Comparison of ENCODE assay signal across 11 cellular contexts in genomic region chr6:42260424-42260888, GRCh38. TPM values are rescaled to one million over a fixed set of nuclear protein-coding genes. Genes with fewer than 3 reads are reported as not detected.
DNase-seq lines count a peak whose midpoint lies in the region; ATAC-seq, FAIRE-seq and TF ChIP-seq lines count a peak whose summit lies in the region.
"Had no signal": no experiment of that assay in that cellular context is flagged by ENCODE, and none has a peak within 500 bp of the region (broad histone marks: within the 10 kb centered on the region; RNA-seq: fewer than 3 reads in every experiment).

No MANE protein-coding gene starts in this region.

- peaks cover 16% of the 10 kb centered on the region for H3F3A ChIP-seq in neural progenitor cell (ENCODE audit: low read depth)

- TF ChIP-seq POLR2A in K562 (conservative IDR thresholded peaks at IDR 0.05): 0 out of 2 replicates have a peak, but pooled peaks have one; percentile 37
- no peak for TF ChIP-seq POLR2A in vagina (IDR thresholded peaks at IDR 0.05)

- TF ChIP-seq RAD21 in K562 (CRISPR knock-in tag; conservative IDR thresholded peaks at IDR 0.05 in 1 of 2, IDR thresholded peaks at IDR 0.05 in 1 of 2): no peak

- H3K27me3 Mint-ChIP-seq in Calu3 (ENCODE audit: unreplicated experiment) (no peaks in the 10 kb centered on the region), neural progenitor cell (ENCODE audit: insufficient read depth, low read depth) (peaks cover 6% of the 10 kb centered on the region)

- H3K4me1 ChIP-seq in K562 (replicated peaks in 1 of 2; ENCODE audit: control insufficient read depth in 2 of 2, insufficient read depth in 2 of 2, low read length in 2 of 2) (peaks cover 9 to 21% of the 10 kb centered on the region in 2 experiments), neural progenitor cell (peaks cover 11% of the 10 kb centered on the region), vagina (peaks cover 12% of the 10 kb centered on the region)

- in situ Hi-C loops in K562 (cut with MboI): no loop called here

- no peaks in the 10 kb centered on the region for H3K9me1 ChIP-seq in K562 (ENCODE audit: control insufficient read depth, insufficient read depth, low read length)

- H3K36me3 Mint-ChIP-seq in Calu3 (ENCODE audit: insufficient read depth, unreplicated experiment): no peaks in the 10 kb centered on the region
- H3K36me3 Mint-ChIP-seq in neural progenitor cell: peaks cover 14% of the 10 kb centered on the region

- H3K9me3 Mint-ChIP-seq in Calu3 (ENCODE audit: low read depth, unreplicated experiment) (no peaks in the 10 kb centered on the region), neural progenitor cell (no peaks in the 10 kb centered on the region)

- H3K4me1 Mint-ChIP-seq in Calu3 (ENCODE audit: low read depth, unreplicated experiment): no peaks in the 10 kb centered on the region
- H3K4me1 Mint-ChIP-seq in neural progenitor cell: peaks cover 15% of the 10 kb centered on the region

- intact Hi-C loops in Calu3 (cut with micrococcal nuclease; ENCODE audit: unreplicated experiment): loop anchor here (1.0 to 5.0 kb wide), 2 partner anchors 272 to 287 kb away; no protein-coding TSS in a partner anchor
- intact Hi-C loops in K562 (cut with micrococcal nuclease): loop anchor here (5.0 to 10.0 kb wide), 2 partner anchors 287 to 464 kb away; partner anchors contain the start of gene PRPH2
- intact Hi-C loops in vagina (cut with DNase I): loop anchor here (10.0 kb wide), 2 partner anchors 194 to 274 kb away; partner anchors contain the start of gene TRERF1

- H3K4me3 ChIP-seq in K562 (no peak overlapping the region; the same call in 1 of the 2 replicates), neural progenitor cell (no peak overlapping the region), vagina (no peak overlapping the region)

- WGBS in K562 (ENCODE audit: insufficient coverage, low coverage, missing lambda C conversion rate): 30% methylated on average over 6 of the region's 7 CpGs

- H3K4me2 ChIP-seq in K562 (ENCODE audit: insufficient read depth, low read length): peak overlapping the region; percentile 71
- no peak overlapping the region for H3K4me2 ChIP-seq in neural progenitor cell

- CTCF ChIA-PET in Calu3 (lab: Charles Lee): interaction anchor here (0.6 to 2.5 kb wide), 6 partner anchors 9 to 452 kb away, joined by 3 to 25 read pairs (median 4); no protein-coding TSS in a partner anchor
- CTCF ChIA-PET in K562 (lab: Yijun Ruan, JAX; ENCODE audit: low intra/inter-chr PET ratio): interaction anchor here (0.6 to 1.1 kb wide), 4 partner anchors 272 to 451 kb away, joined by 3 read pairs; no protein-coding TSS in a partner anchor

- H3K27ac Mint-ChIP-seq in Calu3 (ENCODE audit: unreplicated experiment) (no peak overlapping the region), neural progenitor cell (no peak overlapping the region)

- peak; percentile 72 for FAIRE-seq in K562 (lab: Jason Lieb, UNC)
- FAIRE-seq: G401.6, keratinocyte had no signal

- no TSS peak for BruUV-seq in Calu3 (replicated peaks; lab: Mats Ljungman, UMichigan)
- no TSS peak for BruUV-seq in K562 (replicated peaks; lab: Mats Ljungman, UMichigan)

- H4K20me1 ChIP-seq in K562 (replicated peaks; ENCODE audit: control insufficient read depth, insufficient read depth, low read length): no peaks in the 10 kb centered on the region
- H4K20me1 ChIP-seq in neural progenitor cell (ENCODE audit: low read depth): peaks cover 13% of the 10 kb centered on the region

- no peaks in the 10 kb centered on the region for H3K79me2 ChIP-seq in K562 (ENCODE audit: control insufficient read depth, insufficient read depth, low read length)
- no peaks in the 10 kb centered on the region for H3K79me2 ChIP-seq in neural progenitor cell (ENCODE audit: low read depth)

- no peak for TF ChIP-seq EP300 in K562 (IDR thresholded peaks at IDR 0.05; ENCODE audit: low read length)

- H3K9ac ChIP-seq in K562 (ENCODE audit: insufficient read depth in 1 of 2, low read depth in 2 of 2, low read length in 2 of 2) (peak overlapping the region in 1 of 2 experiments; percentile 73; a peak in 2 of 4 replicates), neural progenitor cell (no peak overlapping the region)

- H3K9me3 ChIP-seq in K562 (replicated peaks; ENCODE audit: control insufficient read depth, insufficient read depth, low read depth, low read length): no peaks in the 10 kb centered on the region
- H3K9me3 ChIP-seq in neural progenitor cell (ENCODE audit: low read depth): no peaks in the 10 kb centered on the region
- no peaks in the 10 kb centered on the region for H3K9me3 ChIP-seq in vagina

- H3K4me3 Mint-ChIP-seq in Calu3 (ENCODE audit: low read depth, unreplicated experiment) (no peak overlapping the region), neural progenitor cell (peak overlapping the region; percentile 43)

- TF ChIP-seq CTCF in Calu3 (IDR thresholded peaks at IDR 0.05; ENCODE audit: unreplicated experiment) (no peak), K562 (IDR thresholded peaks at IDR 0.05 in 2 of 3, conservative IDR thresholded peaks at IDR 0.05 in 1 of 3; ENCODE audit: insufficient read depth in 2 of 3, low read depth in 1 of 3, low read length in 3 of 3) (no peak), neural progenitor cell (IDR thresholded peaks at IDR 0.05) (no peak), vagina (IDR thresholded peaks at IDR 0.05) (no peak)

- H3K27ac ChIP-seq in K562 (ENCODE audit: extremely low read depth, low read depth, low read length): no peak overlapping the region
- no peak overlapping the region for H3K27ac ChIP-seq in neural progenitor cell
- H3K27ac ChIP-seq in vagina: no peak overlapping the region

- POLR2A ChIA-PET in K562 (lab: Yijun Ruan, JAX): interaction anchor here (0.6 to 1.2 kb wide), 5 partner anchors 9 to 159 kb away, joined by 3 to 5 read pairs (median 3); no protein-coding TSS in a partner anchor

- H2AFZ ChIP-seq in K562 (ENCODE audit: low read depth, low read length) (peak overlapping the region; percentile 87), neural progenitor cell (replicated peaks) (no peak overlapping the region)

- H3K27me3 ChIP-seq in K562 (ENCODE audit: control insufficient read depth in 2 of 2, insufficient read depth in 2 of 2, low read length in 2 of 2): peaks cover 40 to 47% of the 10 kb centered on the region in 2 experiments
- H3K27me3 ChIP-seq in neural progenitor cell: no peaks in the 10 kb centered on the region
- H3K27me3 ChIP-seq in vagina: no peaks in the 10 kb centered on the region

- peak; percentile 88 for ATAC-seq in K562
- no peak for ATAC-seq in HG03520 (IDR thresholded peaks at IDR 0.05; ENCODE audit: unreplicated experiment)

- DNase-seq in Calu3 (peak; percentile 35), NAMALWA (ENCODE audit: low spot score) (peak; percentile 27), K562 (ENCODE audit: extremely low read depth in 1 of 4, low spot score in 3 of 4) (peak; percentile 61 to 85 (median 78)), neural progenitor cell (ENCODE audit: low spot score) (no peak), glomerular visceral epithelial cell (ENCODE audit: extremely low spot score) (no peak), vagina (ENCODE audit: extremely low spot score in 2 of 2) (no peak)
- no peak for DNase-seq in activated CD4-positive, alpha-beta T cell treated with anti-CD3 and anti-CD28 coated beads for 4 hours
- DNase-seq: NCI-H1092 had no signal

- H3K36me3 ChIP-seq in K562 (ENCODE audit: control insufficient read depth, insufficient read depth, low read length) (no peaks in the 10 kb centered on the region), neural progenitor cell (no peaks in the 10 kb centered on the region), vagina (peaks cover 0 to 18% of the 10 kb centered on the region in 2 donors)

TF ChIP-seq in K562, 482 proteins besides CTCF, POLR2A, EP300 and RAD21 (continues in another document):
- TF ChIP-seq ZNF76 (CRISPR knock-in tag; IDR thresholded peaks at IDR 0.05; ENCODE audit: borderline replicate concordance): peak; percentile 89; the same call in 1 of the 2 replicates
- no peak for TF ChIP-seq NR4A1 (CRISPR knock-in tag; IDR thresholded peaks at IDR 0.05)
- TF ChIP-seq NR4A1 (tag; IDR thresholded peaks at IDR 0.05): peak; percentile 48; the same call in 1 of the 2 replicates
- TF ChIP-seq SMAD1 (IDR thresholded peaks at IDR 0.05; ENCODE audit: low read depth, low read length, partially characterized antibody): no peak
- no peak for TF ChIP-seq ZNF133 (CRISPR knock-in tag; IDR thresholded peaks at IDR 0.05)
- no peak for TF ChIP-seq HMG20A (CRISPR knock-in tag; conservative IDR thresholded peaks at IDR 0.05)
- peak; percentile 40; the same call in 1 of the 2 replicates for TF ChIP-seq FOSL1 (tag; conservative IDR thresholded peaks at IDR 0.05)

RNA-seq across cellular contexts. Expression of gene MRPS10, which starts 42.8 kb away (rescaled TPM):
- total RNA-seq in Calu3 (2022): 48.1 and 50.0 TPM in 2 replicates
- total RNA-seq in K562 (2011; cell fraction: chromatin; rRNA removed; ENCODE audit: low replicate concordance): 25.3 and 53.6 TPM in 2 replicates
- total RNA-seq in K562 (2011; cell fraction: nucleolus; rRNA removed): 17.6 and 18.5 TPM in 2 replicates
- 37.0 and 65.0 TPM in 2 replicates for total RNA-seq in K562 (2011; cell fraction: nucleoplasm; rRNA removed)
- 48.6 and 50.3 TPM in 2 replicates for total RNA-seq in K562 (2014; rRNA removed)
- 93.7 and 106 TPM in 2 replicates for total RNA-seq in K562 (2014; rRNA removed; fragmentation: Illumina TruSeq; extraction: Trizol)
- 72.7 and 78.8 TPM in 2 replicates for total RNA-seq in K562 (2015; rRNA removed; fragmentation: Illumina TruSeq; extraction: Trizol)
- total RNA-seq in K562 (2021): 51.1 and 53.7 TPM in 2 replicates
- polyA plus RNA-seq in K562 (2011; rRNA removed): 57.0 and 102 TPM in 2 replicates
- polyA plus RNA-seq in K562 (2011; cell fraction: cytosol; rRNA removed): 26.0 and 42.1 TPM in 2 replicates
- 11.1 and 15.9 TPM in 2 replicates for polyA plus RNA-seq in K562 (2011; cell fraction: nucleus; rRNA removed)
- polyA plus RNA-seq in K562 (2012): 55.9 and 63.4 TPM in 2 replicates
- 94.8 and 99.9 TPM in 2 replicates for polyA plus RNA-seq in K562 (2014; fragmentation: Illumina TruSeq; extraction: Trizol)
- 100 to 1,000 TPM; 126 to 166 TPM for polyA plus RNA-seq in K562 (2014; fragmentation: Nextera tagmentation; extraction: Ambion mirVana)
- polyA plus RNA-seq in K562 (2014; rRNA removed): 65.9 and 86.5 TPM in 2 replicates
- polyA minus RNA-seq in K562 (2011; rRNA and poly(A)+ RNA removed): 48.2 and 55.1 TPM in 2 replicates
- 13.4 and 24.6 TPM in 2 replicates for polyA minus RNA-seq in K562 (2011; cell fraction: cytosol; rRNA and poly(A)+ RNA removed)
- polyA minus RNA-seq in K562 (2011; cell fraction: nucleus; rRNA and poly(A)+ RNA removed): 8.6 and 17.8 TPM in 2 replicates
- total RNA-seq in neural progenitor cell (ENCODE audit: low replicate concordance): 42.1 and 68.0 TPM in 2 replicates
- total RNA-seq in vagina: 21.4 TPM

Comparison
In these comparisons a context has a peak if more than half of its experiments do, and no peak if none do; other contexts are left out.
1. DNase-seq: peak in Calu3 (single experiment), NAMALWA (single experiment) and K562 (4 of 4); none in neural progenitor cell (single experiment), glomerular visceral epithelial cell (single experiment), vagina (0 of 2) and activated CD4-positive, alpha-beta T cell treated with anti-CD3 and anti-CD28 coated beads for 4 hours (0 of 2).